Comparison of ENCODE assay signal across 8 cellular contexts in the genomic region with DNA sequence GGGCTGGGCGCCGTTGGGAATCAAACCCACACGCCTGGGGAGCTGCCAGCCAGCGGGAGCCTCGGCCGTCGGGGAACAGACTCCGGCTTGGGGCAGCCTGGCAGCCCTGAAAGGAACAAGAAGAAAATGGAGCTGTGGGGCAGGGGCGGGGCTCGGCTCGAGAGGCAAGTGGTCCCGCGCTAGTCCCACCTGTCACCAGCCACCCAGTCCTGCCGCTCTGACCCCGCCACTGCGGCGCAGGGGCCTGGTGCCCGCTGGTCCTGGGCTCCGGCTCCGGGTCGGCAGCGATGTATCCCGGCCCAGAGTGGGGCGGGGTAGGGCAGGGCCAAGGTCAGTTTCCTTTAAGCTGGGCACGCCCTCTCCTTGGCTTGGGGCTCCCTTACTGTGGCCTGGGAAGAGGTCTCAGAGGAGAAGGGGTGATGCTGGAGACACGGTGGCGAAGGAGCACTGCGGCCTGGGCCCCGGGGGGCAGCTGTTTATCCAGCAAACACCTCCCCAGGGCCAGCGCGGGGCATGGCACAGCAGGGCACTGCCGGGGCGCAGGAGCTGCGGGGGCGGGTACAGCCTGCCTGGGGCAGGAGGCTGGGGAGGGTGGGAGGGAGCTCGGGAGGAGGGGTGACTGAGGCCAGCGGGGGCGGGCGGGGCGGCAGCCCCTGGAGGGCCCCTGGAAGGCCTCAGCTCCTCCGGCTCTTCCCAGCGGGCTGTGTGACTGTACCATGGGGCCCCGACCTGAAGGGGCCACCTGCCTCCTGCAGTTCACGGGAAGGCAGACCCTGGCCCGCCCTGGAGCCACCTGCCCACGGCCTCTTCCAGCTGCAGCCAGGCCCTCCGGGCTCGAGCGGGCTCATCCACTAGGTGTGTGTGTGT. TPM values are rescaled to one million over a fixed set of nuclear protein-coding genes. Genes with fewer than 3 reads are reported as not detected.
DNase-seq lines count a peak whose midpoint lies in the region; ATAC-seq and TF ChIP-seq lines count a peak whose summit lies in the region.

No MANE protein-coding gene starts in this region.

- ATAC-seq in GM18907 (IDR thresholded peaks at IDR 0.05; ENCODE audit: unreplicated experiment) (peak; percentile 49), esophagus mucosa (peak; percentile 73), GM21619 (IDR thresholded peaks at IDR 0.05; ENCODE audit: unreplicated experiment) (no peak)

- peak overlapping the region; percentile 48 for H3K4me3 ChIP-seq in retinal pigment epithelial cell (ENCODE audit: low read length)

- no peak for TF ChIP-seq CTCF in retinal pigment epithelial cell (conservative IDR thresholded peaks at IDR 0.05; ENCODE audit: low read depth, low read length)

- peak; percentile 57 for DNase-seq in NCI-H226
- DNase-seq in retinal pigment epithelial cell (ENCODE audit: low read depth): no peak
- no peak for DNase-seq in posterior vena cava (ENCODE audit: low spot score)
- DNase-seq in NCI-H2196 treated with DMSO at 0.1 percent for 48 hours (lab: John Stamatoyannopoulos, UW; ENCODE audit: unreplicated experiment): no peak
- no peak for DNase-seq in HuH-7.5 (ENCODE audit: low spot score)

- intact Hi-C loops in posterior vena cava (cut with DNase I): loop anchor here in 1 of 2 donors (5.0 to 10.0 kb wide), 2 partner anchors 310 to 358 kb away; partner anchors contain the start of gene RRM2

RNA-seq across cellular contexts. Expression of gene ODC1, which starts 15.6 kb away (rescaled TPM):
- total RNA-seq in esophagus mucosa: 21.6 TPM
- 10 to 100 TPM; 51.7 to 67.6 TPM for total RNA-seq in posterior vena cava
